ENCODE assay signal across 8 cellular contexts in the genomic region with DNA sequence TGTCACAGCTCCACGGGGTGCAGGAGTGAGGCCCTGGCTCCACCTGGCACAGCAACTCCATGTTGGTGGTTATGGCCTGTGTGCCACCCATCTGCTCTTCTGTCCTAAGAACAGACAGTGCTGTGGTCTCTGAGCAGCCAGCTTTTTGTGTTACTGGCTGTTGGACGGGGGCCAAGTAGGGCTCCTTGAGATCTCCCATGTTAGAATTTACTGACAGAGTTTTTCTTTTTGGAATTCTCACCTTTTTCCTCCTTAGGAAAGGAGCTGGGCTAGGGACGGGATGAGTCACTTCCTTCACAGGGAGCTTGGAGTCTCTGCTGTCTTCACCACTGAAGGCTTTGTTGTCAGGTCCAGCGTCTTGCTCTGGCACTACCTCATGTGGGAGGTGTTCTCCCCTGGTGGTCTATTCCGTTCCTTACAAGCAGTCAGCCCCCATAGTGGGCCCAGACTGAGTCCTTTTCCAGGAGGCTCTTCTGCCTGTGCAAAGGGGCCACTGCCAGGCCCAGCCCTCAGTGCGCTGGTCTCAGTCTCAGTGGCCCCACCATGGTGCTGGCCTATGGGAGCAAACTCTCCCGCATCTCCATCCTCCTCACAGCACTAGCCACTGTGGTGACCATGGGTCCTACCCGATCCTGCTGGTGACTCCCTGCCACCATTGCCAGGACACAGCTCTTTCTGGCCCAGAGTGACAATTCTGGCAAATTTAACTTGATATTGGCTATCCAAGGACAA. TPM values are rescaled to one million over a fixed set of nuclear protein-coding genes. Genes with fewer than 3 reads are reported as not detected.
A peak's percentile ranks its signal among the peaks of the same experiment; 100 is the strongest.
DNase-seq lines count a peak whose midpoint lies in the region; ATAC-seq and TF ChIP-seq lines count a peak whose summit lies in the region.
"Not testable (repeated sequence)": the region's sequence is repeated elsewhere in the genome, so short reads cannot be mapped to it uniquely, and the experiment has no call there.

No MANE protein-coding gene starts in this region.

- intact Hi-C loops in PC-3 (cut with micrococcal nuclease); sciatic nerve (cut with DNase I); aorta (cut with DNase I): not testable (repeated sequence)

- not testable (repeated sequence) for H3K4me1 ChIP-seq in DND-41 (ENCODE audit: insufficient read depth, low read length); aorta (ENCODE audit: control insufficient read depth in 1 of 2, insufficient read depth in 2 of 2, low read length in 2 of 2)
- H3K4me1 ChIP-seq in PC-3 (ENCODE audit: insufficient read depth, low read length): peaks cover 10% of the 10 kb centered on the region; the same call in 1 of the 2 replicates

- H3K9me3 Mint-ChIP-seq in activated naive CD8-positive, alpha-beta T cell treated with anti-CD3 and anti-CD28 coated beads, Interleukin-2, amount 50 U/mL, for 24 hours: not testable (repeated sequence)

- not testable (repeated sequence) for H3K27ac Mint-ChIP-seq in activated naive CD8-positive, alpha-beta T cell treated with anti-CD3 and anti-CD28 coated beads, Interleukin-2, amount 50 U/mL, for 24 hours

- H3K4me2 ChIP-seq in DND-41 (ENCODE audit: insufficient read depth, low read length); PC-3 (ENCODE audit: low read length): not testable (repeated sequence)

- not testable (repeated sequence) for TF ChIP-seq CTCF in DND-41 (IDR thresholded peaks at IDR 0.05; ENCODE audit: borderline replicate concordance, extremely low read depth, low read length, poor library complexity, severe bottlenecking); PC-3 (conservative IDR thresholded peaks at IDR 0.05; ENCODE audit: low read depth, low read length)

- not testable (repeated sequence) for H3K27ac ChIP-seq in DND-41 (ENCODE audit: low read length); PC-3 (ENCODE audit: low read length); aorta (ENCODE audit: low read depth in 1 of 2, low read length in 2 of 2)

- BruUV-seq in PC-3 (replicated peaks; lab: Mats Ljungman, UMichigan): not testable (repeated sequence)

- not testable (repeated sequence) for H3K4me3 Mint-ChIP-seq in activated naive CD8-positive, alpha-beta T cell treated with anti-CD3 and anti-CD28 coated beads, Interleukin-2, amount 50 U/mL, for 24 hours

- not testable (repeated sequence) for H3K36me3 Mint-ChIP-seq in activated naive CD8-positive, alpha-beta T cell treated with anti-CD3 and anti-CD28 coated beads, Interleukin-2, amount 50 U/mL, for 24 hours (ENCODE audit: low read depth)

- not testable (repeated sequence) for H3F3A ChIP-seq in PC-3 (ENCODE audit: low read length, unreplicated experiment)

- not testable (repeated sequence) for H4K20me1 ChIP-seq in DND-41 (ENCODE audit: insufficient read depth, low read length); PC-3 (ENCODE audit: low read length)

- POLR2A ChIA-PET in PC-3 (lab: Charles Lee; ENCODE audit: unreplicated experiment): not testable (repeated sequence)

- not testable (repeated sequence) for H3K9me2 ChIP-seq in PC-3 (replicated peaks; ENCODE audit: low read length)

- H3K4me3 ChIP-seq in DND-41 (ENCODE audit: low read depth in 1 of 2, low read length in 2 of 2); PC-3 (ENCODE audit: low read length); aorta (ENCODE audit: low read length in 2 of 2): not testable (repeated sequence)

- not testable (repeated sequence) for H3K27me3 Mint-ChIP-seq in activated naive CD8-positive, alpha-beta T cell treated with anti-CD3 and anti-CD28 coated beads, Interleukin-2, amount 50 U/mL, for 24 hours

- ATAC-seq in DND-41 (ENCODE audit: insufficient read depth, low read depth) (peak; percentile 31; the same call in 1 of the 3 replicates), PC-3 (peak; percentile 99), sciatic nerve (peak; percentile 15), aorta (ENCODE audit: low FRiP score) (peak; percentile 27)
- peak; percentile 15 for ATAC-seq in activated naive CD8-positive, alpha-beta T cell treated with anti-CD3 and anti-CD28 coated beads, Interleukin-2, amount 50 U/mL, for 24 hours

- not testable (repeated sequence) for H3K9ac ChIP-seq in DND-41 (ENCODE audit: low read depth, low read length); PC-3 (ENCODE audit: low read length)

- DNase-seq in DND-41; activated naive CD8-positive, alpha-beta T cell treated with anti-CD3 and anti-CD28 coated beads, Interleukin-2, amount 50 U/mL, for 24 hours; sciatic nerve (ENCODE audit: low spot score); aorta: not testable (repeated sequence)
- DNase-seq in HT1080 (ENCODE audit: low read depth) (peak; percentile 39), NCI-H2171 (lab: John Stamatoyannopoulos, UW) (peak; percentile 43), PC-3 (peak; percentile 41), kidney tubule cell (ENCODE audit: low spot score) (peak; percentile 25)

- not testable (repeated sequence) for H3K9me3 ChIP-seq in DND-41 (ENCODE audit: insufficient read depth, low read length, severe bottlenecking); PC-3 (ENCODE audit: low read length); aorta (ENCODE audit: control insufficient read depth, low read length)

- H3K27me3 ChIP-seq in DND-41 (ENCODE audit: insufficient read depth, low read length, poor library complexity); PC-3 (ENCODE audit: low read length); aorta (ENCODE audit: control insufficient read depth in 1 of 2, insufficient read depth in 2 of 2, low read length in 1 of 2): not testable (repeated sequence)

- H2AFZ ChIP-seq in DND-41 (ENCODE audit: low read depth, low read length); PC-3 (ENCODE audit: low read length): not testable (repeated sequence)

- not testable (repeated sequence) for H3K36me3 ChIP-seq in DND-41 (ENCODE audit: insufficient read depth, low read length); PC-3 (ENCODE audit: low read depth, low read length); aorta (ENCODE audit: control insufficient read depth in 1 of 2, insufficient read depth in 2 of 2, low read length in 1 of 2)

- not testable (repeated sequence) for H3K79me2 ChIP-seq in DND-41 (ENCODE audit: insufficient read depth, low read length); PC-3 (ENCODE audit: low read length)

- CTCF ChIA-PET in PC-3 (lab: Charles Lee): interaction anchor here (0.7 kb wide), 1 partner anchor 414 kb away, joined by 3 read pairs; no protein-coding TSS in a partner anchor

- 83 to 85% methylated on average over 6 to 8 of the region's 8 CpGs for WGBS in aorta, 2 donors

- not testable (repeated sequence) for H3K4me1 Mint-ChIP-seq in activated naive CD8-positive, alpha-beta T cell treated with anti-CD3 and anti-CD28 coated beads, Interleukin-2, amount 50 U/mL, for 24 hours

RNA-seq across cellular contexts. Expression of gene NAPEPLD, which starts 23.7 kb away (rescaled TPM):
- 3.6 and 5.0 TPM in 2 replicates for total RNA-seq in HT1080 (2014; rRNA removed; shearing (Covaris generic))
- 1.8 and 2.1 TPM in 2 replicates for polyA plus RNA-seq in HT1080 (2015; cell fraction: cytosol; rRNA removed)
- polyA plus RNA-seq in HT1080 (2015; cell fraction: nucleus; rRNA removed): 6.1 and 7.7 TPM in 2 replicates
- 2.5 and 3.9 TPM in 2 replicates for total RNA-seq in PC-3 (2014; rRNA removed)
- total RNA-seq in sciatic nerve: 18.2 TPM
- 10 to 100 TPM in 1 of 2 donors, 1 to 10 TPM in 1; 10.0 to 20.5 TPM for total RNA-seq in aorta
- polyA plus RNA-seq in aorta: 1 to 10 TPM; 8.2 to 8.3 TPM

Comparison
In these comparisons a context has a peak if more than half of its experiments do, and no peak if none do; other contexts are left out.
1. ATAC-seq: peak in every context shown above with its lines; median percentile 99 in PC-3; 31 in DND-41; 27 in aorta; 15 in activated naive CD8-positive, alpha-beta T cell treated with anti-CD3 and anti-CD28 coated beads, Interleukin-2, amount 50 U/mL, for 24 hours; 15 in sciatic nerve.